In genomic region chr10:15316144-15316543, GRCh38 we compare ENCODE assay signal across 26 cellular contexts. TPM values are rescaled to one million over a fixed set of nuclear protein-coding genes. Genes with fewer than 3 reads are reported as not detected.
A peak's percentile ranks its signal among the peaks of the same experiment; 100 is the strongest.
DNase-seq lines count a peak whose midpoint lies in the region; ATAC-seq and TF ChIP-seq lines count a peak whose summit lies in the region.
"Had no signal": no experiment of that assay in that cellular context is flagged by ENCODE, and none has a peak within 500 bp of the region (broad histone marks: within the 10 kb centered on the region; RNA-seq: fewer than 3 reads in every experiment).

No MANE protein-coding gene starts in this region.

- H3K36me3 ChIP-seq in cardiac muscle cell, result no peaks in the 10 kb centered on the region
- H3K36me3 ChIP-seq in left ventricle myocardium inferior, result no peaks in the 10 kb centered on the region
- H3K36me3 ChIP-seq in mesodermal cell (ENCODE audit: control insufficient read depth, insufficient read depth, low read length), result peaks cover 21% of the 10 kb centered on the region
- H3K36me3 ChIP-seq: sigmoid colon, transverse colon had no signal

- H3K4me3 ChIP-seq in cardiac muscle cell (no peak overlapping the region), left ventricle myocardium inferior (no peak overlapping the region), choroid plexus epithelial cell (ENCODE audit: low read depth, low read length) (no peak overlapping the region), mesodermal cell (ENCODE audit: extremely low read depth, insufficient read depth, low read length, poor library complexity, severe bottlenecking) (no peak overlapping the region)
- H3K4me3 ChIP-seq: GM23248, sigmoid colon, transverse colon had no signal

- H3K27me3 Mint-ChIP-seq in stimulated activated memory B cell treated with anti-CD40 and anti-IgM and Interleukin-4, amounts not matched to agents 10 μg/mL and 1 μg/mL and 100 μg/mL, for 72 hours, result peaks cover 21% of the 10 kb centered on the region

- ATAC-seq in GM21737 (IDR thresholded peaks at IDR 0.05; ENCODE audit: unreplicated experiment), result no peak
- no peak for ATAC-seq in stimulated activated memory B cell treated with anti-CD40 and anti-IgM and Interleukin-4, amounts not matched to agents 10 μg/mL and 1 μg/mL and 100 μg/mL, for 72 hours
- ATAC-seq in GM19023 (IDR thresholded peaks at IDR 0.05; ENCODE audit: unreplicated experiment), result no peak
- ATAC-seq: left cardiac atrium had no signal

- peaks cover 49% of the 10 kb centered on the region for H3K4me1 ChIP-seq in cardiac muscle cell (ENCODE audit: low read depth)
- H3K4me1 ChIP-seq in left ventricle myocardium inferior, result peaks cover 46% of the 10 kb centered on the region
- H3K4me1 ChIP-seq in mesodermal cell (ENCODE audit: control insufficient read depth, insufficient read depth, low read length, poor library complexity, severe bottlenecking), result peaks cover 48% of the 10 kb centered on the region

- WGBS in mesodermal cell (ENCODE audit: insufficient coverage in 2 of 2), 2 experiments, result 79 to 88% methylated on average over 4 to 8 of the region's 9 CpGs

- no peaks in the 10 kb centered on the region for H3K4me1 Mint-ChIP-seq in stimulated activated memory B cell treated with anti-CD40 and anti-IgM and Interleukin-4, amounts not matched to agents 10 μg/mL and 1 μg/mL and 100 μg/mL, for 72 hours
- H3K4me1 Mint-ChIP-seq: activated CD4-positive, alpha-beta memory T cell treated with anti-CD3 and anti-CD28 coated beads, Interleukin-2, amount 10 ng/mL, durations not matched to agents 7 days and 5 days had no signal

- H3K36me3 Mint-ChIP-seq in stimulated activated memory B cell treated with anti-CD40 and anti-IgM and Interleukin-4, amounts not matched to agents 10 μg/mL and 1 μg/mL and 100 μg/mL, for 72 hours, result no peaks in the 10 kb centered on the region

- DNase-seq in cardiac muscle cell (ENCODE audit: low read depth in 1 of 2, low spot score in 1 of 2) (no peak), left ventricle myocardium inferior (no peak), choroid plexus epithelial cell (ENCODE audit: low read depth) (peak; percentile 78), GOT3 (lab: John Stamatoyannopoulos, UW) (no peak)
- DNase-seq: 8988T; activated CD4-positive, alpha-beta memory T cell treated with anti-CD3 and anti-CD28 coated beads, Interleukin-2, amount 10 ng/mL, durations not matched to agents 7 days and 5 days; activated CD8-positive, alpha-beta memory T cell treated with anti-CD3 and anti-CD28 coated beads, Interleukin-2, amount 50 U/mL, for 4 hours; activated naive CD4-positive, alpha-beta T cell treated with Interleukin-2 at 50 U/mL for 16 hours; cerebellar nuclear complex; DMS79; foreskin melanocyte; GM23248; left cardiac atrium; mammary epithelial cell; NCI-H2029 treated with DMSO at 0.1 percent for 48 hours; NCI-H774; SIG-M5; sigmoid colon; stimulated activated CD4-positive, alpha-beta T cell treated with anti-CD3 and anti-CD28 coated beads, Interleukin-4, amount 100 ng/mL, for 24 hours; transverse colon had no signal

- H3K27ac Mint-ChIP-seq in stimulated activated memory B cell treated with anti-CD40 and anti-IgM and Interleukin-4, amounts not matched to agents 10 μg/mL and 1 μg/mL and 100 μg/mL, for 72 hours, result no peak overlapping the region
- H3K27ac Mint-ChIP-seq: activated CD4-positive, alpha-beta memory T cell treated with anti-CD3 and anti-CD28 coated beads, Interleukin-2, amount 10 ng/mL, durations not matched to agents 7 days and 5 days had no signal

- H3K27me3 ChIP-seq in cardiac muscle cell (no peaks in the 10 kb centered on the region), left ventricle myocardium inferior (ENCODE audit: low read depth) (no peaks in the 10 kb centered on the region)
- H3K27me3 ChIP-seq: sigmoid colon, transverse colon had no signal

- H3K4me3 Mint-ChIP-seq in stimulated activated memory B cell treated with anti-CD40 and anti-IgM and Interleukin-4, amounts not matched to agents 10 μg/mL and 1 μg/mL and 100 μg/mL, for 72 hours, result no peak overlapping the region
- H3K4me3 Mint-ChIP-seq: activated CD4-positive, alpha-beta memory T cell treated with anti-CD3 and anti-CD28 coated beads, Interleukin-2, amount 10 ng/mL, durations not matched to agents 7 days and 5 days had no signal

- intact Hi-C loops in left ventricle myocardium inferior (cut with micrococcal nuclease), result no loop called here

- peaks cover 2% of the 10 kb centered on the region for H3K9me3 Mint-ChIP-seq in stimulated activated memory B cell treated with anti-CD40 and anti-IgM and Interleukin-4, amounts not matched to agents 10 μg/mL and 1 μg/mL and 100 μg/mL, for 72 hours
- H3K9me3 Mint-ChIP-seq: activated CD4-positive, alpha-beta memory T cell treated with anti-CD3 and anti-CD28 coated beads, Interleukin-2, amount 10 ng/mL, durations not matched to agents 7 days and 5 days had no signal

- no peaks in the 10 kb centered on the region for H3K9me3 ChIP-seq in cardiac muscle cell (ENCODE audit: low read depth)
- H3K9me3 ChIP-seq in left ventricle myocardium inferior (replicated peaks), result peaks cover 3% of the 10 kb centered on the region
- H3K9me3 ChIP-seq in mesodermal cell (ENCODE audit: control insufficient read depth, low read length), result no peaks in the 10 kb centered on the region
- H3K9me3 ChIP-seq: sigmoid colon, transverse colon had no signal

- peak overlapping the region; percentile 12 for H3K27ac ChIP-seq in cardiac muscle cell
- H3K27ac ChIP-seq in left ventricle myocardium inferior (replicated peaks), result no peak overlapping the region
- H3K27ac ChIP-seq in mesodermal cell (ENCODE audit: low read depth, low read length, severe bottlenecking), result peak overlapping the region; percentile 78
- H3K27ac ChIP-seq: C4-2B, GM23248, KMS-11, sigmoid colon had no signal

- no peak for TF ChIP-seq CTCF in cardiac muscle cell (IDR thresholded peaks at IDR 0.05; ENCODE audit: low read depth, low read length)
- no peak for TF ChIP-seq CTCF in left ventricle myocardium inferior (IDR thresholded peaks at IDR 0.05; ENCODE audit: borderline replicate concordance)
- TF ChIP-seq CTCF in choroid plexus epithelial cell (conservative IDR thresholded peaks at IDR 0.05; ENCODE audit: low read depth, low read length), result no peak

RNA-seq across cellular contexts. Expression of gene FAM171A1, which starts 54.9 kb away (rescaled TPM):
- total RNA-seq in cardiac muscle cell, result 32.2 and 41.5 TPM in 2 replicates
- 38.9 and 52.1 TPM in 2 replicates for polyA plus RNA-seq in cardiac muscle cell
- 8.3 TPM for total RNA-seq in left ventricle myocardium inferior
- polyA plus RNA-seq in mesodermal cell (2013, experiment 1 of 2), result 57.8 TPM
- polyA plus RNA-seq in mesodermal cell (2013, experiment 2 of 2), result 49.5 TPM
